Comparison of ENCODE assay signal across 28 cellular contexts in genomic region chr13:21463424-21463823, GRCh38.
"Had no signal": no experiment of that assay in that cellular context is flagged by ENCODE, and none has a peak within 500 bp of the region (broad histone marks: within the 10 kb centered on the region; RNA-seq: fewer than 3 reads in every experiment).

No MANE protein-coding gene starts in this region.

- H3K9me3 Mint-ChIP-seq: activated CD4-positive, alpha-beta memory T cell treated with anti-CD3 and anti-CD28 coated beads for 36 hours; activated CD4-positive, alpha-beta T cell treated with anti-CD3 and anti-CD28 coated beads, Interleukin-2, amount 10 ng/mL, durations not matched to agents 7 days and 5 days; activated naive CD4-positive, alpha-beta T cell treated with anti-CD3 and anti-CD28 coated beads, Interleukin-2, amount 50 U/mL, for 72 hours; activated naive CD8-positive, alpha-beta T cell treated with anti-CD3 and anti-CD28 coated beads, Interleukin-2, amount 50 U/mL, for 24 hours; activated T-cell treated with anti-CD3 and anti-CD28 coated beads, Interleukin-2, amount 50 U/mL, for 4 hours had no signal

- H3K4me2 ChIP-seq: KMS-11 had no signal

- H3K27me3 Mint-ChIP-seq: activated CD4-positive, alpha-beta memory T cell treated with anti-CD3 and anti-CD28 coated beads for 36 hours; activated naive CD8-positive, alpha-beta T cell treated with anti-CD3 and anti-CD28 coated beads, Interleukin-2, amount 50 U/mL, for 24 hours; T-helper 17 cell had no signal

- H3K9ac ChIP-seq: KMS-11 had no signal

- DNase-seq: activated CD4-positive, alpha-beta memory T cell treated with anti-CD3 and anti-CD28 coated beads for 36 hours; activated CD4-positive, alpha-beta T cell treated with anti-CD3 and anti-CD28 coated beads, Interleukin-2, amount 10 ng/mL, durations not matched to agents 7 days and 5 days; activated CD4-positive, CD25-positive, alpha-beta regulatory T cell; activated CD8-positive, alpha-beta memory T cell treated with anti-CD3 and anti-CD28 coated beads for 24 hours; activated effector memory CD4-positive, alpha-beta T cell treated with anti-CD3 and anti-CD28 coated beads, Interleukin-2, amount 50 U/mL, for 16 hours; activated naive CD4-positive, alpha-beta T cell treated with Interleukin-2 at 50 U/mL for 16 hours; activated naive CD8-positive, alpha-beta T cell treated with anti-CD3 and anti-CD28 coated beads, Interleukin-2, amount 50 U/mL, for 24 hours; activated T-cell treated with anti-CD3 and anti-CD28 coated beads, Interleukin-2, amount 50 U/mL, for 4 hours; amniotic stem cell; NCI-H1092 treated with DMSO at 0.1 percent for 48 hours; NCI-H1417 treated with DMSO at 0.1 percent for 48 hours; NCI-H1694; NCI-H2029; NCI-H2107; NCI-H345; NCI-H510A treated with DMSO at 0.1 percent for 48 hours; NCI-H69; NK-92 treated with Interleukin-12 subunit alpha and Interleukin-12 subunit beta, amount 100 ng/mL, for 24 hours; OCI-M1; Right ventricle myocardium superior; SJCRH30; T-helper 17 cell; T-helper 9 cell had no signal

- H3K27me3 ChIP-seq: cardiac muscle cell, SJCRH30 had no signal

- H3K36me3 ChIP-seq: cardiac muscle cell, SJCRH30 had no signal

- H3K36me3 Mint-ChIP-seq: activated CD4-positive, alpha-beta memory T cell treated with anti-CD3 and anti-CD28 coated beads for 36 hours; brain had no signal

- H3K4me3 Mint-ChIP-seq: activated CD4-positive, alpha-beta memory T cell treated with anti-CD3 and anti-CD28 coated beads for 36 hours; activated CD4-positive, alpha-beta T cell treated with anti-CD3 and anti-CD28 coated beads, Interleukin-2, amount 10 ng/mL, durations not matched to agents 7 days and 5 days; activated naive CD8-positive, alpha-beta T cell treated with anti-CD3 and anti-CD28 coated beads, Interleukin-2, amount 50 U/mL, for 24 hours; activated T-cell treated with anti-CD3 and anti-CD28 coated beads, Interleukin-2, amount 50 U/mL, for 4 hours; brain; T-helper 17 cell had no signal

- H3K4me3 ChIP-seq: cardiac muscle cell, SJCRH30 had no signal

- H3K27ac Mint-ChIP-seq: activated CD4-positive, alpha-beta memory T cell treated with anti-CD3 and anti-CD28 coated beads for 36 hours; activated CD4-positive, alpha-beta T cell treated with anti-CD3 and anti-CD28 coated beads, Interleukin-2, amount 10 ng/mL, durations not matched to agents 7 days and 5 days; activated naive CD4-positive, alpha-beta T cell treated with anti-CD3 and anti-CD28 coated beads, Interleukin-2, amount 50 U/mL, for 72 hours; activated naive CD8-positive, alpha-beta T cell treated with anti-CD3 and anti-CD28 coated beads, Interleukin-2, amount 50 U/mL, for 24 hours; brain; T-helper 17 cell had no signal

- H3K27ac ChIP-seq: cardiac muscle cell, KMS-11, RWPE1, SJCRH30 had no signal

- H3K9me3 ChIP-seq: SJCRH30 had no signal
